Comparison of ENCODE assay signal across 1 cellular context in the genomic region with DNA sequence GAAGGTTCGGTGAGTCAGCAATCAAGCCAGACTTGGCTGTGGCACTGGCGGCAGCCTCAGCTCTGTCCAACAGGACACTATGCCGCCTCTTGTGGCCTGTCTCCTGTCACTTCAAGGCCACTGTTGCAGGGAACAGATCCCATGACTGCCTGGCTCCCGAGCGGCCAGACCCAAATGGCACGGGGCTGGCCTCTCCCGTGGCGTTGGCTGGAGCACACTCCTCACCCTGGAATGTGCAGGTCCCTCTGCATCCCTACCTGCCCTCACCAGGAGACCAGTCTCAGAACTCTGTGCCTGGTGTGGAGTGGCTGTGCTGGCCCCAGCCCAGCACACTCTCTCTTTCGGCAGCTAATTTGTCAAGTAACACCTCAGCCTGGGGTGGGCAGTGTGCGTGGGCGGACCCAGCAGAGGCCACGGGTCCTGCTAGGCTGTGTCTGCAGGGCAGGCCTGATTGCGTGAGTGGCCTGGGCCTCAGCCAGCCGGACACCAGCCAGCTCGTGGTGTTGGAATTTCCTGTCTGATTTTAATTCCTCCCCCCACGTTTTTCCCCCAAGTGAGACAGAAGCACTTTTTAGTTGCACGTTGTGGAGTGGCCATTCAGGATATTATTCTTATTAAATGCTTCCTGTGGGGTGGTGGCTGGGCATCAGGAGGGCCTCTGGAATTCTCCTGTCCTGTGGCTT.
A peak's percentile ranks its signal among the peaks of the same experiment; 100 is the strongest.
TF ChIP-seq lines count a peak whose summit lies in the region.

No MANE protein-coding gene starts in this region.

TF ChIP-seq in K562, 482 proteins besides CTCF, POLR2A, EP300 and RAD21 (continued from another document and continues in another):
- TF ChIP-seq, protein P1, sequence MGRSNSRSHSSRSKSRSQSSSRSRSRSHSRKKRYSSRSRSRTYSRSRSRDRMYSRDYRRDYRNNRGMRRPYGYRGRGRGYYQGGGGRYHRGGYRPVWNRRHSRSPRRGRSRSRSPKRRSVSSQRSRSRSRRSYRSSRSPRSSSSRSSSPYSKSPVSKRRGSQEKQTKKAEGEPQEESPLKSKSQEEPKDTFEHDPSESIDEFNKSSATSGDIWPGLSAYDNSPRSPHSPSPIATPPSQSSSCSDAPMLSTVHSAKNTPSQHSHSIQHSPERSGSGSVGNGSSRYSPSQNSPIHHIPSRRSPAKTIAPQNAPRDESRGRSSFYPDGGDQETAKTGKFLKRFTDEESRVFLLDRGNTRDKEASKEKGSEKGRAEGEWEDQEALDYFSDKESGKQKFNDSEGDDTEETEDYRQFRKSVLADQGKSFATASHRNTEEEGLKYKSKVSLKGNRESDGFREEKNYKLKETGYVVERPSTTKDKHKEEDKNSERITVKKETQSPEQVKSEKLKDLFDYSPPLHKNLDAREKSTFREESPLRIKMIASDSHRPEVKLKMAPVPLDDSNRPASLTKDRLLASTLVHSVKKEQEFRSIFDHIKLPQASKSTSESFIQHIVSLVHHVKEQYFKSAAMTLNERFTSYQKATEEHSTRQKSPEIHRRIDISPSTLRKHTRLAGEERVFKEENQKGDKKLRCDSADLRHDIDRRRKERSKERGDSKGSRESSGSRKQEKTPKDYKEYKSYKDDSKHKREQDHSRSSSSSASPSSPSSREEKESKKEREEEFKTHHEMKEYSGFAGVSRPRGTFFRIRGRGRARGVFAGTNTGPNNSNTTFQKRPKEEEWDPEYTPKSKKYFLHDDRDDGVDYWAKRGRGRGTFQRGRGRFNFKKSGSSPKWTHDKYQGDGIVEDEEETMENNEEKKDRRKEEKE (IDR thresholded peaks at IDR 0.05; ENCODE audit: borderline replicate concordance in 1 of 2, control insufficient read depth in 1 of 2, low read depth in 2 of 2, low read length in 1 of 2), result no peak
- TF ChIP-seq U2AF1 (optimal IDR thresholded peaks at IDR 0.05; ENCODE audit: low read depth, low read length) (no peak), SIX5 (IDR thresholded peaks at IDR 0.05; ENCODE audit: borderline replicate concordance in 1 of 2, insufficient read depth in 1 of 2, low read depth in 1 of 2, low read length in 2 of 2) (no peak), HNRNPUL1 (IDR thresholded peaks at IDR 0.05; ENCODE audit: low read length) (no peak), ZSCAN29 (IDR thresholded peaks at IDR 0.05) (no peak), ZNF79 (CRISPR knock-in tag; IDR thresholded peaks at IDR 0.05; ENCODE audit: low read depth) (no peak), NR2C1 (IDR thresholded peaks at IDR 0.05) (no peak), NR2C1 (tag; IDR thresholded peaks at IDR 0.05) (no peak), MAFF (IDR thresholded peaks at IDR 0.05; ENCODE audit: low read length) (0 out of 2 replicates have a peak, but pooled peaks have one; percentile 44), ZNF354B (CRISPR knock-in tag; IDR thresholded peaks at IDR 0.05) (no peak), NELFE (IDR thresholded peaks at IDR 0.05; ENCODE audit: insufficient read depth, insufficient read length) (no peak), ZNF184 (CRISPR knock-in tag; IDR thresholded peaks at IDR 0.05) (no peak), CHCHD3 (CRISPR knock-in tag; IDR thresholded peaks at IDR 0.05) (no peak), SMARCC2 (IDR thresholded peaks at IDR 0.05; ENCODE audit: low read depth) (no peak), ZNF589 (CRISPR knock-in tag; IDR thresholded peaks at IDR 0.05; ENCODE audit: low read depth) (no peak), MCM3 (IDR thresholded peaks at IDR 0.05) (no peak), SNIP1 (IDR thresholded peaks at IDR 0.05; ENCODE audit: low read depth) (no peak), KDM4B (IDR thresholded peaks at IDR 0.05; ENCODE audit: borderline replicate concordance in 2 of 2, low read depth in 1 of 2) (no peak), TAF1 (IDR thresholded peaks at IDR 0.05; ENCODE audit: control insufficient read depth, extremely low read depth, insufficient read depth, low read length, severe bottlenecking) (no peak), ZKSCAN8 (CRISPR knock-in tag; IDR thresholded peaks at IDR 0.05) (no peak), SIN3B (IDR thresholded peaks at IDR 0.05; ENCODE audit: low read depth) (no peak), NCOR1 (IDR thresholded peaks at IDR 0.05) (no peak), BMI1 (IDR thresholded peaks at IDR 0.05; ENCODE audit: low read length) (no peak)
- TF ChIP-seq, protein P2, sequence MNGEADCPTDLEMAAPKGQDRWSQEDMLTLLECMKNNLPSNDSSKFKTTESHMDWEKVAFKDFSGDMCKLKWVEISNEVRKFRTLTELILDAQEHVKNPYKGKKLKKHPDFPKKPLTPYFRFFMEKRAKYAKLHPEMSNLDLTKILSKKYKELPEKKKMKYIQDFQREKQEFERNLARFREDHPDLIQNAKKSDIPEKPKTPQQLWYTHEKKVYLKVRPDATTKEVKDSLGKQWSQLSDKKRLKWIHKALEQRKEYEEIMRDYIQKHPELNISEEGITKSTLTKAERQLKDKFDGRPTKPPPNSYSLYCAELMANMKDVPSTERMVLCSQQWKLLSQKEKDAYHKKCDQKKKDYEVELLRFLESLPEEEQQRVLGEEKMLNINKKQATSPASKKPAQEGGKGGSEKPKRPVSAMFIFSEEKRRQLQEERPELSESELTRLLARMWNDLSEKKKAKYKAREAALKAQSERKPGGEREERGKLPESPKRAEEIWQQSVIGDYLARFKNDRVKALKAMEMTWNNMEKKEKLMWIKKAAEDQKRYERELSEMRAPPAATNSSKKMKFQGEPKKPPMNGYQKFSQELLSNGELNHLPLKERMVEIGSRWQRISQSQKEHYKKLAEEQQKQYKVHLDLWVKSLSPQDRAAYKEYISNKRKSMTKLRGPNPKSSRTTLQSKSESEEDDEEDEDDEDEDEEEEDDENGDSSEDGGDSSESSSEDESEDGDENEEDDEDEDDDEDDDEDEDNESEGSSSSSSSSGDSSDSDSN (IDR thresholded peaks at IDR 0.05; ENCODE audit: borderline replicate concordance in 1 of 2, low read depth in 2 of 2, low read length in 2 of 2), result peak in 1 of 2 experiments; percentile 68; a peak in 1 of 4 replicates
- TF ChIP-seq, protein P3, sequence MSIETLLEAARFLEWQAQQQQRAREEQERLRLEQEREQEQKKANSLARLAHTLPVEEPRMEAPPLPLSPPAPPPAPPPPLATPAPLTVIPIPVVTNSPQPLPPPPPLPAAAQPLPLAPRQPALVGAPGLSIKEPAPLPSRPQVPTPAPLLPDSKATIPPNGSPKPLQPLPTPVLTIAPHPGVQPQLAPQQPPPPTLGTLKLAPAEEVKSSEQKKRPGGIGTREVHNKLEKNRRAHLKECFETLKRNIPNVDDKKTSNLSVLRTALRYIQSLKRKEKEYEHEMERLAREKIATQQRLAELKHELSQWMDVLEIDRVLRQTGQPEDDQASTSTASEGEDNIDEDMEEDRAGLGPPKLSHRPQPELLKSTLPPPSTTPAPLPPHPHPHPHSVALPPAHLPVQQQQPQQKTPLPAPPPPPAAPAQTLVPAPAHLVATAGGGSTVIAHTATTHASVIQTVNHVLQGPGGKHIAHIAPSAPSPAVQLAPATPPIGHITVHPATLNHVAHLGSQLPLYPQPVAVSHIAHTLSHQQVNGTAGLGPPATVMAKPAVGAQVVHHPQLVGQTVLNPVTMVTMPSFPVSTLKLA (conservative IDR thresholded peaks at IDR 0.05), result no peak
- TF ChIP-seq, protein P4, sequence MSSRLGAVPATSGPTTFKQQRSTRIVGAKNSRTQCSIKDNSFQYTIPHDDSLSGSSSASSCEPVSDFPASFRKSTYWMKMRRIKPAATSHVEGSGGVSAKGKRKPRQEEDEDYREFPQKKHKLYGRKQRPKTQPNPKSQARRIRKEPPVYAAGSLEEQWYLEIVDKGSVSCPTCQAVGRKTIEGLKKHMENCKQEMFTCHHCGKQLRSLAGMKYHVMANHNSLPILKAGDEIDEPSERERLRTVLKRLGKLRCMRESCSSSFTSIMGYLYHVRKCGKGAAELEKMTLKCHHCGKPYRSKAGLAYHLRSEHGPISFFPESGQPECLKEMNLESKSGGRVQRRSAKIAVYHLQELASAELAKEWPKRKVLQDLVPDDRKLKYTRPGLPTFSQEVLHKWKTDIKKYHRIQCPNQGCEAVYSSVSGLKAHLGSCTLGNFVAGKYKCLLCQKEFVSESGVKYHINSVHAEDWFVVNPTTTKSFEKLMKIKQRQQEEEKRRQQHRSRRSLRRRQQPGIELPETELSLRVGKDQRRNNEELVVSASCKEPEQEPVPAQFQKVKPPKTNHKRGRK (tag; IDR thresholded peaks at IDR 0.05), result no peak
- TF ChIP-seq, protein P5, sequence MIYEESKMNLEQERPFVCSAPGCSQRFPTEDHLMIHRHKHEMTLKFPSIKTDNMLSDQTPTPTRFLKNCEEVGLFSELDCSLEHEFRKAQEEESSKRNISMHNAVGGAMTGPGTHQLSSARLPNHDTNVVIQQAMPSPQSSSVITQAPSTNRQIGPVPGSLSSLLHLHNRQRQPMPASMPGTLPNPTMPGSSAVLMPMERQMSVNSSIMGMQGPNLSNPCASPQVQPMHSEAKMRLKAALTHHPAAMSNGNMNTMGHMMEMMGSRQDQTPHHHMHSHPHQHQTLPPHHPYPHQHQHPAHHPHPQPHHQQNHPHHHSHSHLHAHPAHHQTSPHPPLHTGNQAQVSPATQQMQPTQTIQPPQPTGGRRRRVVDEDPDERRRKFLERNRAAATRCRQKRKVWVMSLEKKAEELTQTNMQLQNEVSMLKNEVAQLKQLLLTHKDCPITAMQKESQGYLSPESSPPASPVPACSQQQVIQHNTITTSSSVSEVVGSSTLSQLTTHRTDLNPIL (CRISPR knock-in tag; IDR thresholded peaks at IDR 0.05), result no peak
- TF ChIP-seq, protein P6, sequence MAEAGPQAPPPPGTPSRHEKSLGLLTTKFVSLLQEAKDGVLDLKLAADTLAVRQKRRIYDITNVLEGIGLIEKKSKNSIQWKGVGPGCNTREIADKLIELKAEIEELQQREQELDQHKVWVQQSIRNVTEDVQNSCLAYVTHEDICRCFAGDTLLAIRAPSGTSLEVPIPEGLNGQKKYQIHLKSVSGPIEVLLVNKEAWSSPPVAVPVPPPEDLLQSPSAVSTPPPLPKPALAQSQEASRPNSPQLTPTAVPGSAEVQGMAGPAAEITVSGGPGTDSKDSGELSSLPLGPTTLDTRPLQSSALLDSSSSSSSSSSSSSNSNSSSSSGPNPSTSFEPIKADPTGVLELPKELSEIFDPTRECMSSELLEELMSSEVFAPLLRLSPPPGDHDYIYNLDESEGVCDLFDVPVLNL (CRISPR knock-in tag; IDR thresholded peaks at IDR 0.05; ENCODE audit: low read depth), result no peak
- TF ChIP-seq, protein P7, sequence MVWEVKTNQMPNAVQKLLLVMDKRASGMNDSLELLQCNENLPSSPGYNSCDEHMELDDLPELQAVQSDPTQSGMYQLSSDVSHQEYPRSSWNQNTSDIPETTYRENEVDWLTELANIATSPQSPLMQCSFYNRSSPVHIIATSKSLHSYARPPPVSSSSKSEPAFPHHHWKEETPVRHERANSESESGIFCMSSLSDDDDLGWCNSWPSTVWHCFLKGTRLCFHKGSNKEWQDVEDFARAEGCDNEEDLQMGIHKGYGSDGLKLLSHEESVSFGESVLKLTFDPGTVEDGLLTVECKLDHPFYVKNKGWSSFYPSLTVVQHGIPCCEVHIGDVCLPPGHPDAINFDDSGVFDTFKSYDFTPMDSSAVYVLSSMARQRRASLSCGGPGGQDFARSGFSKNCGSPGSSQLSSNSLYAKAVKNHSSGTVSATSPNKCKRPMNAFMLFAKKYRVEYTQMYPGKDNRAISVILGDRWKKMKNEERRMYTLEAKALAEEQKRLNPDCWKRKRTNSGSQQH (CRISPR knock-in tag; IDR thresholded peaks at IDR 0.05), result no peak
- TF ChIP-seq, protein P8, sequence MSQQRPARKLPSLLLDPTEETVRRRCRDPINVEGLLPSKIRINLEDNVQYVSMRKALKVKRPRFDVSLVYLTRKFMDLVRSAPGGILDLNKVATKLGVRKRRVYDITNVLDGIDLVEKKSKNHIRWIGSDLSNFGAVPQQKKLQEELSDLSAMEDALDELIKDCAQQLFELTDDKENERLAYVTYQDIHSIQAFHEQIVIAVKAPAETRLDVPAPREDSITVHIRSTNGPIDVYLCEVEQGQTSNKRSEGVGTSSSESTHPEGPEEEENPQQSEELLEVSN (IDR thresholded peaks at IDR 0.05; ENCODE audit: borderline replicate concordance in 1 of 2, extremely low read depth in 1 of 2, insufficient read depth in 1 of 2, insufficient read length in 1 of 2, low read depth in 1 of 2, low read length in 1 of 2, poor library complexity in 1 of 2, severe bottlenecking in 1 of 2), result no peak
- TF ChIP-seq, protein P9, sequence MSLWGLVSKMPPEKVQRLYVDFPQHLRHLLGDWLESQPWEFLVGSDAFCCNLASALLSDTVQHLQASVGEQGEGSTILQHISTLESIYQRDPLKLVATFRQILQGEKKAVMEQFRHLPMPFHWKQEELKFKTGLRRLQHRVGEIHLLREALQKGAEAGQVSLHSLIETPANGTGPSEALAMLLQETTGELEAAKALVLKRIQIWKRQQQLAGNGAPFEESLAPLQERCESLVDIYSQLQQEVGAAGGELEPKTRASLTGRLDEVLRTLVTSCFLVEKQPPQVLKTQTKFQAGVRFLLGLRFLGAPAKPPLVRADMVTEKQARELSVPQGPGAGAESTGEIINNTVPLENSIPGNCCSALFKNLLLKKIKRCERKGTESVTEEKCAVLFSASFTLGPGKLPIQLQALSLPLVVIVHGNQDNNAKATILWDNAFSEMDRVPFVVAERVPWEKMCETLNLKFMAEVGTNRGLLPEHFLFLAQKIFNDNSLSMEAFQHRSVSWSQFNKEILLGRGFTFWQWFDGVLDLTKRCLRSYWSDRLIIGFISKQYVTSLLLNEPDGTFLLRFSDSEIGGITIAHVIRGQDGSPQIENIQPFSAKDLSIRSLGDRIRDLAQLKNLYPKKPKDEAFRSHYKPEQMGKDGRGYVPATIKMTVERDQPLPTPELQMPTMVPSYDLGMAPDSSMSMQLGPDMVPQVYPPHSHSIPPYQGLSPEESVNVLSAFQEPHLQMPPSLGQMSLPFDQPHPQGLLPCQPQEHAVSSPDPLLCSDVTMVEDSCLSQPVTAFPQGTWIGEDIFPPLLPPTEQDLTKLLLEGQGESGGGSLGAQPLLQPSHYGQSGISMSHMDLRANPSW (CRISPR knock-in tag; IDR thresholded peaks at IDR 0.05), result no peak
- TF ChIP-seq, protein P10, sequence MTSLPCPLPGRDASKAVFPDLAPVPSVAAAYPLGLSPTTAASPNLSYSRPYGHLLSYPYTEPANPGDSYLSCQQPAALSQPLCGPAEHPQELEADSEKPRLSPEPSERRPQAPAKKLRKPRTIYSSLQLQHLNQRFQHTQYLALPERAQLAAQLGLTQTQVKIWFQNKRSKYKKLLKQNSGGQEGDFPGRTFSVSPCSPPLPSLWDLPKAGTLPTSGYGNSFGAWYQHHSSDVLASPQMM (CRISPR knock-in tag; IDR thresholded peaks at IDR 0.05), result no peak
- TF ChIP-seq, protein P11, sequence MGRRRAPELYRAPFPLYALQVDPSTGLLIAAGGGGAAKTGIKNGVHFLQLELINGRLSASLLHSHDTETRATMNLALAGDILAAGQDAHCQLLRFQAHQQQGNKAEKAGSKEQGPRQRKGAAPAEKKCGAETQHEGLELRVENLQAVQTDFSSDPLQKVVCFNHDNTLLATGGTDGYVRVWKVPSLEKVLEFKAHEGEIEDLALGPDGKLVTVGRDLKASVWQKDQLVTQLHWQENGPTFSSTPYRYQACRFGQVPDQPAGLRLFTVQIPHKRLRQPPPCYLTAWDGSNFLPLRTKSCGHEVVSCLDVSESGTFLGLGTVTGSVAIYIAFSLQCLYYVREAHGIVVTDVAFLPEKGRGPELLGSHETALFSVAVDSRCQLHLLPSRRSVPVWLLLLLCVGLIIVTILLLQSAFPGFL (CRISPR knock-in tag; IDR thresholded peaks at IDR 0.05), result no peak
- TF ChIP-seq, protein P12, sequence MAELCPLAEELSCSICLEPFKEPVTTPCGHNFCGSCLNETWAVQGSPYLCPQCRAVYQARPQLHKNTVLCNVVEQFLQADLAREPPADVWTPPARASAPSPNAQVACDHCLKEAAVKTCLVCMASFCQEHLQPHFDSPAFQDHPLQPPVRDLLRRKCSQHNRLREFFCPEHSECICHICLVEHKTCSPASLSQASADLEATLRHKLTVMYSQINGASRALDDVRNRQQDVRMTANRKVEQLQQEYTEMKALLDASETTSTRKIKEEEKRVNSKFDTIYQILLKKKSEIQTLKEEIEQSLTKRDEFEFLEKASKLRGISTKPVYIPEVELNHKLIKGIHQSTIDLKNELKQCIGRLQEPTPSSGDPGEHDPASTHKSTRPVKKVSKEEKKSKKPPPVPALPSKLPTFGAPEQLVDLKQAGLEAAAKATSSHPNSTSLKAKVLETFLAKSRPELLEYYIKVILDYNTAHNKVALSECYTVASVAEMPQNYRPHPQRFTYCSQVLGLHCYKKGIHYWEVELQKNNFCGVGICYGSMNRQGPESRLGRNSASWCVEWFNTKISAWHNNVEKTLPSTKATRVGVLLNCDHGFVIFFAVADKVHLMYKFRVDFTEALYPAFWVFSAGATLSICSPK (IDR thresholded peaks at IDR 0.05; ENCODE audit: borderline replicate concordance), result no peak
